17 cellular contexts compared by ENCODE assay signal in genomic region chr4:40594261-40595178, GRCh38. TPM values are rescaled to one million over a fixed set of nuclear protein-coding genes. Genes with fewer than 3 reads are reported as not detected.
DNase-seq lines count a peak whose midpoint lies in the region; ATAC-seq, FAIRE-seq and TF ChIP-seq lines count a peak whose summit lies in the region.
"Had no signal": no experiment of that assay in that cellular context is flagged by ENCODE, and none has a peak within 500 bp of the region (broad histone marks: within the 10 kb centered on the region; RNA-seq: fewer than 3 reads in every experiment).

No MANE protein-coding gene starts in this region.

- H2BK5ac ChIP-seq in IMR-90 (ENCODE audit: low read depth, low read length, poor library complexity, severe bottlenecking): peak overlapping the region; percentile 5

- H3K36me3 ChIP-seq in IMR-90 (ENCODE audit: control insufficient read depth, insufficient read depth, low read length): no peaks in the 10 kb centered on the region
- no peaks in the 10 kb centered on the region for H3K36me3 ChIP-seq in K562 (ENCODE audit: control insufficient read depth, insufficient read depth, low read length)
- H3K36me3 ChIP-seq in tibial artery: no peaks in the 10 kb centered on the region
- H3K36me3 ChIP-seq: ovary, tibial nerve had no signal

- no peaks in the 10 kb centered on the region for H3K79me1 ChIP-seq in IMR-90 (ENCODE audit: low read depth in 1 of 2, low read length in 2 of 2)

- dilution Hi-C loops in IMR-90 (cut with HindIII; ENCODE audit: low sequenced_read_pairs, unreplicated experiment): no loop called here

- no peak overlapping the region for H2AK9ac ChIP-seq in IMR-90 (replicated peaks; ENCODE audit: low read depth, low read length, poor library complexity)

- ATAC-seq in IMR-90 (ENCODE audit: low read depth) (peak; percentile 89), K562 (no peak)

- no peaks in the 10 kb centered on the region; the same call in 1 of the 2 replicates for H3K9me1 ChIP-seq in IMR-90 (ENCODE audit: insufficient read depth, low read length)
- no peaks in the 10 kb centered on the region for H3K9me1 ChIP-seq in K562 (ENCODE audit: control insufficient read depth, insufficient read depth, low read length)

- H2BK120ac ChIP-seq in IMR-90 (ENCODE audit: low read depth, low read length): peak overlapping the region; percentile 6; the same call in 1 of the 2 replicates

- FAIRE-seq in K562 (lab: Jason Lieb, UNC) (no peak), GM12891 (lab: Jason Lieb, UNC) (no peak)

- H3K9ac ChIP-seq in IMR-90 (ENCODE audit: low read depth, low read length): no peak overlapping the region
- H3K9ac ChIP-seq in K562 (ENCODE audit: insufficient read depth in 1 of 2, low read depth in 2 of 2, low read length in 2 of 2): no peak overlapping the region

- H2AK5ac ChIP-seq in IMR-90 (ENCODE audit: low read depth, low read length): peak overlapping the region; percentile 15; the same call in 1 of the 2 replicates

- H3K23ac ChIP-seq in IMR-90 (ENCODE audit: low read depth, low read length): no peak overlapping the region

- DNase-seq in AG09309 (ENCODE audit: low read depth) (peak; percentile 47), IMR-90 (peak; percentile 79), K562 (ENCODE audit: extremely low read depth in 1 of 4, low spot score in 3 of 4) (no peak), kidney tubule cell (ENCODE audit: low spot score) (peak; percentile 33), putamen (ENCODE audit: low spot score) (no peak), GM12891 (ENCODE audit: insufficient read length, low spot score) (no peak), NCI-H446 (lab: John Stamatoyannopoulos, UW) (no peak), tibial artery (no peak)
- DNase-seq: activated CD8-positive, alpha-beta memory T cell treated with anti-CD3 and anti-CD28 coated beads for 24 hours; activated gamma-delta T cell; AML-193; Kasumi-1; mesendoderm; NCI-H2081 treated with DMSO at 0.1 percent for 48 hours; NK-92 treated with Interleukin-12 subunit alpha and Interleukin-12 subunit beta, amount 100 ng/mL, for 24 hours; ovary had no signal

- peak overlapping the region; percentile 56; the same call in 1 of the 2 replicates for H2BK20ac ChIP-seq in IMR-90 (ENCODE audit: low read depth, low read length)

- H3K4me1 ChIP-seq in IMR-90 (ENCODE audit: control insufficient read depth, insufficient read depth, low read length) (peaks cover 4% of the 10 kb centered on the region; the same call in 1 of the 2 replicates), K562 (replicated peaks in 1 of 2; ENCODE audit: control insufficient read depth in 2 of 2, insufficient read depth in 2 of 2, low read length in 2 of 2) (no peaks in the 10 kb centered on the region), tibial artery (no peaks in the 10 kb centered on the region)
- H3K4me1 ChIP-seq: tibial nerve had no signal

- H4K5ac ChIP-seq in IMR-90 (ENCODE audit: low read depth, low read length): no peak overlapping the region

- no peak overlapping the region for H2AFZ ChIP-seq in IMR-90 (replicated peaks; ENCODE audit: low read length, poor library complexity)
- H2AFZ ChIP-seq in K562 (ENCODE audit: low read depth, low read length): no peak overlapping the region

- WGBS in IMR-90 (ENCODE audit: extremely low coverage in 2 of 2, insufficient read length in 1 of 2), 2 experiments: 80% methylated on average over 9 of the region's 14 CpGs; no CpG with 5 or more reads in 1 of the 2 experiments
- WGBS in K562 (ENCODE audit: insufficient coverage, low coverage, missing lambda C conversion rate): 4% methylated on average over 14 of the region's 14 CpGs

- no TSS peak for BruUV-seq in IMR-90 (replicated peaks; lab: Mats Ljungman, UMichigan)
- BruUV-seq in K562 (replicated peaks; lab: Mats Ljungman, UMichigan): no TSS peak

- H3K4me3 ChIP-seq in AG09309 (ENCODE audit: control insufficient read depth, low read depth, low read length) (no peak overlapping the region), IMR-90 (ENCODE audit: insufficient read depth, low read depth, low read length) (no peak overlapping the region), K562 (no peak overlapping the region), tibial artery (no peak overlapping the region)
- H3K4me3 ChIP-seq: ovary, tibial nerve had no signal

- H3K4me2 ChIP-seq in IMR-90 (ENCODE audit: low read depth, low read length) (no peak overlapping the region), K562 (ENCODE audit: insufficient read depth, low read length) (no peak overlapping the region)

- TF ChIP-seq POLR2A in IMR-90 (IDR thresholded peaks at IDR 0.05; ENCODE audit: low read depth, low read length) (no peak), K562 (conservative IDR thresholded peaks at IDR 0.05) (no peak), GM12891 (IDR thresholded peaks at IDR 0.05; ENCODE audit: low read depth, low read length) (no peak)

- POLR2A ChIA-PET in IMR-90 (lab: Charles Lee; ENCODE audit: unreplicated experiment) (no interaction called here), K562 (lab: Yijun Ruan, JAX) (no interaction called here)

- intact Hi-C loops in IMR-90 (cut with micrococcal nuclease) (no loop called here), K562 (cut with micrococcal nuclease) (no loop called here), tibial artery (cut with DNase I; ENCODE audit: low total_unique reads) (no loop called here)

- H2BK15ac ChIP-seq in IMR-90 (ENCODE audit: low read depth, low read length): peak overlapping the region; percentile 25; the same call in 1 of the 3 replicates

- CTCF ChIA-PET in IMR-90 (lab: Yijun Ruan, JAX) (no interaction called here), K562 (lab: Yijun Ruan, JAX; ENCODE audit: low intra/inter-chr PET ratio) (no interaction called here)

- no peak overlapping the region for H3K56ac ChIP-seq in IMR-90 (ENCODE audit: extremely low read depth, insufficient read depth, low read length)

- no peak for TF ChIP-seq RAD21 in IMR-90 (IDR thresholded peaks at IDR 0.05; ENCODE audit: low read length)
- TF ChIP-seq RAD21 in K562 (CRISPR knock-in tag; conservative IDR thresholded peaks at IDR 0.05 in 1 of 2, IDR thresholded peaks at IDR 0.05 in 1 of 2): no peak

- no peak overlapping the region; the same call in 1 of the 2 replicates for H3K18ac ChIP-seq in IMR-90 (ENCODE audit: low read depth, low read length)

- TF ChIP-seq CTCF in AG09309 (IDR thresholded peaks at IDR 0.05; ENCODE audit: control insufficient read depth, insufficient read depth, low read depth, low read length, missing control alignments): no peak
- TF ChIP-seq CTCF in IMR-90 (conservative IDR thresholded peaks at IDR 0.05; ENCODE audit: low read depth, low read length): no peak
- no peak for TF ChIP-seq CTCF in K562 (IDR thresholded peaks at IDR 0.05 in 2 of 3, conservative IDR thresholded peaks at IDR 0.05 in 1 of 3; ENCODE audit: insufficient read depth in 2 of 3, low read depth in 1 of 3, low read length in 3 of 3)
- TF ChIP-seq CTCF in tibial artery (IDR thresholded peaks at IDR 0.05): no peak

- H4K91ac ChIP-seq in IMR-90 (ENCODE audit: insufficient read depth, low read depth, low read length): no peak overlapping the region; the same call in 1 of the 2 replicates

- 0 out of 2 replicates have a peak overlapping the region, but pooled peaks have one; percentile 8 for H3K14ac ChIP-seq in IMR-90 (replicated peaks; ENCODE audit: low read depth, low read length)

- no peaks in the 10 kb centered on the region for H3K27me3 ChIP-seq in IMR-90 (ENCODE audit: control insufficient read depth, insufficient read depth, low read length)
- peaks cover 9 to 10% of the 10 kb centered on the region in 2 experiments; a peak in 2 of 5 replicates for H3K27me3 ChIP-seq in K562 (ENCODE audit: control insufficient read depth in 2 of 2, insufficient read depth in 2 of 2, low read length in 2 of 2)
- no peaks in the 10 kb centered on the region for H3K27me3 ChIP-seq in tibial artery
- H3K27me3 ChIP-seq: ovary, tibial nerve had no signal

- in situ Hi-C loops in IMR-90 (cut with MboI; ENCODE audit: low sequenced_read_pairs): no loop called here
- in situ Hi-C loops in K562 (cut with MboI): no loop called here

- H3K9me3 ChIP-seq in IMR-90 (ENCODE audit: control insufficient read depth, insufficient read depth, low read length) (no peaks in the 10 kb centered on the region), K562 (replicated peaks; ENCODE audit: control insufficient read depth, insufficient read depth, low read depth, low read length) (no peaks in the 10 kb centered on the region), tibial artery (no peaks in the 10 kb centered on the region)
- H3K9me3 ChIP-seq: ovary had no signal

- no peaks in the 10 kb centered on the region for H3K79me2 ChIP-seq in K562 (ENCODE audit: control insufficient read depth, insufficient read depth, low read length)

- no peak overlapping the region for H3K4ac ChIP-seq in IMR-90 (ENCODE audit: low read depth, low read length)

- 0 out of 4 replicates have a peak overlapping the region, but pooled peaks of 1 of the 2 experiments have one; percentile 15 for H4K8ac ChIP-seq in IMR-90 (ENCODE audit: low read depth in 2 of 2, low read length in 2 of 2)

- no peak for TF ChIP-seq EP300 in K562 (IDR thresholded peaks at IDR 0.05; ENCODE audit: low read length)

- no peak overlapping the region for H3K27ac ChIP-seq in IMR-90 (ENCODE audit: insufficient read depth, low read length)
- H3K27ac ChIP-seq in K562 (ENCODE audit: extremely low read depth, low read depth, low read length): no peak overlapping the region
- no peak overlapping the region for H3K27ac ChIP-seq in tibial artery
- H3K27ac ChIP-seq: ovary, tibial nerve had no signal

- no peaks in the 10 kb centered on the region for H4K20me1 ChIP-seq in IMR-90 (ENCODE audit: insufficient read depth, low read length)
- no peaks in the 10 kb centered on the region for H4K20me1 ChIP-seq in K562 (replicated peaks; ENCODE audit: control insufficient read depth, insufficient read depth, low read length)

RNA-seq across cellular contexts. Expression of gene RBM47, which starts 35.1 kb away (rescaled TPM):
- total RNA-seq in IMR-90 (2012; rRNA removed) (0.83 and 1.1 TPM in 2 replicates), K562 (2014; rRNA removed) (5.1 and 6.2 TPM in 2 replicates), K562 (2014; rRNA removed; fragmentation: Illumina TruSeq; extraction: Trizol) (2.7 and 3.1 TPM in 2 replicates), K562 (2015; rRNA removed; fragmentation: Illumina TruSeq; extraction: Trizol) (3.5 and 3.6 TPM in 2 replicates), K562 (2021) (6.4 and 8.9 TPM in 2 replicates)
- polyA plus RNA-seq in IMR-90 (2012; rRNA removed) (0.44 and 0.59 TPM in 2 replicates), K562 (2011; rRNA removed) (0.23 and 1.4 TPM in 2 replicates), K562 (2014; fragmentation: Illumina TruSeq; extraction: Trizol) (3.3 and 3.9 TPM in 2 replicates), K562 (2014; fragmentation: Nextera tagmentation; extraction: Ambion mirVana) (1 to 10 TPM; 1.7 to 2.4 TPM), K562 (2014; rRNA removed) (3.8 and 4.1 TPM in 2 replicates)
- 1.1 and 1.6 TPM in 2 replicates for polyA plus RNA-seq in IMR-90 (2012; cell fraction: cytosol; rRNA removed)
- polyA plus RNA-seq in IMR-90 (2012; cell fraction: nucleus; rRNA removed; ENCODE audit: low replicate concordance): 0.41 and 0.99 TPM in 2 replicates
- 1.4 and 1.8 TPM in 2 replicates for total RNA-seq in K562 (2011; cell fraction: chromatin; rRNA removed; ENCODE audit: low replicate concordance)
- 1.8 and 2.5 TPM in 2 replicates for total RNA-seq in K562 (2011; cell fraction: nucleolus; rRNA removed)
- 1.7 and 1.9 TPM in 2 replicates for total RNA-seq in K562 (2011; cell fraction: nucleoplasm; rRNA removed)
- 0.32 and 7.8 TPM in 2 replicates for polyA plus RNA-seq in K562 (2011; cell fraction: cytosol; rRNA removed)
- polyA plus RNA-seq in K562 (2011; cell fraction: nucleus; rRNA removed): 0.29 and 2.4 TPM in 2 replicates
- polyA plus RNA-seq in K562 (2012): 4.6 and 4.8 TPM in 2 replicates
- 0.33 and 1.9 TPM in 2 replicates for polyA minus RNA-seq in K562 (2011; rRNA and poly(A)+ RNA removed)
- polyA minus RNA-seq in K562 (2011; cell fraction: cytosol; rRNA and poly(A)+ RNA removed): 0.55 and 3.4 TPM in 2 replicates
- polyA minus RNA-seq in K562 (2011; cell fraction: nucleus; rRNA and poly(A)+ RNA removed): 0.22 and 2.0 TPM in 2 replicates
- 10.9 TPM for polyA plus RNA-seq in GM12891 (2012; ENCODE audit: low read depth, missing spikeins)

Comparison
In these comparisons a context has a peak if more than half of its experiments do, and no peak if none do; other contexts are left out.
1. DNase-seq: peak in AG09309 (single experiment), IMR-90 (single experiment) and kidney tubule cell (single experiment); none in K562 (0 of 4), putamen (single experiment), GM12891 (single experiment), NCI-H446 (0 of 2) and tibial artery (0 of 2).